In the genomic region with DNA sequence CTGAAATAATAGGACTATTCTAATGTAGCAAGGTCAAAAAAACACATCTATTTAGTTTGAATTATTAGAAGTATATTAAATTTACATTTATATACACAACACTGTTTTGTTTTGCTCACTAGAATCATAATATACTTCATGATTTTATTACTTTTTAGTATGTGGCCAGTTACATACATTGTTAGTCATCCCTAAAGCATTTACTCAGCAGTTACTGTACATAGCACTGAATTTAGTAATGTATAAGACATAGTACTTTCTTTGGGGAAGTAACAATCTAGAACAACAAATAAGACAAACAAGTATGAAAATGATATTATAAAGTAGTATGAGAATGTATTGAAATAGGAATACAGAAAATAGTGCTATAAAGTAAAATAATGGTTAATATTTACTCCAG, we compare ENCODE assay signal across 14 cellular contexts.
"Had no signal": no experiment of that assay in that cellular context is flagged by ENCODE, and none has a peak within 500 bp of the region (broad histone marks: within the 10 kb centered on the region; RNA-seq: fewer than 3 reads in every experiment).

No MANE protein-coding gene starts in this region.

- DNase-seq: activated CD4-positive, alpha-beta T cell treated with anti-CD3 and anti-CD28 coated beads, Interleukin-2, amount 50 U/mL, for 1 hour; activated naive CD4-positive, alpha-beta T cell; head of caudate nucleus; left colon; lower lobe of right lung; nephron progenitor cell; right cardiac atrium; stimulated activated naive CD8-positive, alpha-beta T cell treated with anti-CD3 and anti-CD28 coated beads, Interleukin-15, Interleukin-2, amounts not matched to agents 100 U/mL and 50 U/mL, for 24 hours; transverse colon had no signal

- H3K4me1 Mint-ChIP-seq: mesothelial cell of epicardium, nephron progenitor cell had no signal

- H3K27ac Mint-ChIP-seq: mesothelial cell of epicardium, nephron progenitor cell had no signal

- H3K4me3 Mint-ChIP-seq: mesothelial cell of epicardium, nephron progenitor cell had no signal

- H3K4me3 ChIP-seq: ascending aorta, lower lobe of right lung, prostate gland, smooth muscle cell, transverse colon, vagina had no signal

- H3K9me3 ChIP-seq: ascending aorta, lower lobe of right lung, prostate gland, transverse colon, vagina had no signal

- H3K27me3 ChIP-seq: ascending aorta, transverse colon, vagina had no signal

- H3K36me3 ChIP-seq: ascending aorta, prostate gland had no signal

- H3K4me1 ChIP-seq: ascending aorta, lower lobe of right lung, prostate gland, transverse colon, vagina had no signal
